ENCODE assay signal across 9 cellular contexts in the genomic region with DNA sequence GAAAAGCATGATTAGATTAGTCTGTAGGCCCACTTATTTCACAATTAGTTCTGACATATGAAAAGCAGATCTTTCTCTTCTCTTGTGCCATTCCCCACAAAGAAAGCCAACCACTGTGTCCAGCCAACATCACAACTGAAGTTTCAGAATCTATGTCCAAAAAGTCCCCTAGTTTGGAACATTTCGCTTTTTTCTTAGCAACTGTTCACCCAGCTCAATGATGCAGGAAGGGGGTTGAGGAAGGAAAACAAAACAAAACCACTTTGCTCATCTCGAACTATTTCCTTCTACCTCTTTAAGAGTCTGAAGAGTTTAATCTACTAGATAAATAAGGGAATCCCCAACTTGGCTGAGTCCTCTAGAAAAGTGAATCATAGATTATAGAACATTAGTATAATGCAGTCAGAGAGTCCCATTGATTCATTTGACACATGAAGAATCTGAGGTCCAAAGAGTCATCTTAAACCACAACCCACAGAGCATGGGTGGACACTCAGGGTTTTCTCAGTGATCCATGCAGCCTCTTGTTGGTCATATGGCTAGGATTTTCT.
DNase-seq lines count a peak whose midpoint lies in the region; ATAC-seq and TF ChIP-seq lines count a peak whose summit lies in the region.
"Had no signal": no experiment of that assay in that cellular context is flagged by ENCODE, and none has a peak within 500 bp of the region (broad histone marks: within the 10 kb centered on the region; RNA-seq: fewer than 3 reads in every experiment).

No MANE protein-coding gene starts in this region.

- no peaks in the 10 kb centered on the region for H3K27me3 ChIP-seq in gastroesophageal sphincter

- peak overlapping the region; percentile 73 for H3K4me3 Mint-ChIP-seq in T-helper 2 cell treated with Interferon-gamma antibody and Interleukin-4, amounts not matched to agents 5 μg/mL and 100 μg/mL, for 36 hours
- peak overlapping the region; percentile 75 for H3K4me3 Mint-ChIP-seq in stimulated activated naive CD8-positive, alpha-beta T cell treated with anti-CD3 and anti-CD28 coated beads, Interleukin-15, Interleukin-2, amounts not matched to agents 100 ng/mL and 50 ng/mL, for 24 hours

- TF ChIP-seq CTCF in fibroblast of villous mesenchyme (IDR thresholded peaks at IDR 0.05; ENCODE audit: insufficient read depth, low read depth, low read length) (no peak), gastroesophageal sphincter (IDR thresholded peaks at IDR 0.05) (no peak)

- peaks cover 37% of the 10 kb centered on the region for H3K36me3 Mint-ChIP-seq in T-helper 2 cell treated with Interferon-gamma antibody and Interleukin-4, amounts not matched to agents 5 μg/mL and 100 μg/mL, for 36 hours (ENCODE audit: low read depth)
- H3K36me3 Mint-ChIP-seq in stimulated activated naive CD8-positive, alpha-beta T cell treated with anti-CD3 and anti-CD28 coated beads, Interleukin-15, Interleukin-2, amounts not matched to agents 100 ng/mL and 50 ng/mL, for 24 hours (ENCODE audit: low read depth), result peaks cover 29% of the 10 kb centered on the region

- H3K27ac ChIP-seq in gastroesophageal sphincter, result peak overlapping the region in 2 of 4 donors; percentile 31 to 71
- H3K27ac ChIP-seq: thoracic aorta had no signal

- no peaks in the 10 kb centered on the region for H3K9me3 Mint-ChIP-seq in T-helper 2 cell treated with Interferon-gamma antibody and Interleukin-4, amounts not matched to agents 5 μg/mL and 100 μg/mL, for 36 hours
- no peaks in the 10 kb centered on the region for H3K9me3 Mint-ChIP-seq in stimulated activated naive CD8-positive, alpha-beta T cell treated with anti-CD3 and anti-CD28 coated beads, Interleukin-15, Interleukin-2, amounts not matched to agents 100 ng/mL and 50 ng/mL, for 24 hours

- no peaks in the 10 kb centered on the region for H3K9me3 ChIP-seq in gastroesophageal sphincter
- H3K9me3 ChIP-seq: thoracic aorta had no signal

- H3K27me3 Mint-ChIP-seq in T-helper 2 cell treated with Interferon-gamma antibody and Interleukin-4, amounts not matched to agents 5 μg/mL and 100 μg/mL, for 36 hours (ENCODE audit: low read depth), result peaks cover 3% of the 10 kb centered on the region
- H3K27me3 Mint-ChIP-seq in stimulated activated naive CD8-positive, alpha-beta T cell treated with anti-CD3 and anti-CD28 coated beads, Interleukin-15, Interleukin-2, amounts not matched to agents 100 ng/mL and 50 ng/mL, for 24 hours, result no peaks in the 10 kb centered on the region

- peak; percentile 73 for DNase-seq in ACHN
- DNase-seq in T-helper 2 cell treated with Interferon-gamma antibody and Interleukin-4, amounts not matched to agents 5 μg/mL and 100 μg/mL, for 36 hours (ENCODE audit: low spot score), result peak; percentile 70
- peak; percentile 43 for DNase-seq in fibroblast of villous mesenchyme (ENCODE audit: low read depth)
- no peak for DNase-seq in NCI-H2227 treated with DMSO at 0.1 percent for 48 hours (lab: John Stamatoyannopoulos, UW)

- H3K4me1 ChIP-seq in gastroesophageal sphincter, result peaks cover 0 to 32% (median 11%) of the 10 kb centered on the region in 3 donors

- ATAC-seq in GM18873 (IDR thresholded peaks at IDR 0.05; ENCODE audit: low FRiP score, unreplicated experiment) (peak; percentile 41), HG03066 (IDR thresholded peaks at IDR 0.05; ENCODE audit: low read depth, unreplicated experiment) (peak; percentile 39), gastroesophageal sphincter (no peak)

- 37% methylated on average over 2 of the region's 2 CpGs; no CpG with 5 or more reads in 1 of the 2 donors for WGBS in gastroesophageal sphincter (ENCODE audit: low coverage in 1 of 2), 2 donors

- H3K4me1 Mint-ChIP-seq in T-helper 2 cell treated with Interferon-gamma antibody and Interleukin-4, amounts not matched to agents 5 μg/mL and 100 μg/mL, for 36 hours (ENCODE audit: low read depth), result peaks cover 50% of the 10 kb centered on the region
- H3K4me1 Mint-ChIP-seq in stimulated activated naive CD8-positive, alpha-beta T cell treated with anti-CD3 and anti-CD28 coated beads, Interleukin-15, Interleukin-2, amounts not matched to agents 100 ng/mL and 50 ng/mL, for 24 hours (ENCODE audit: low read depth), result peaks cover 90% of the 10 kb centered on the region

- TF ChIP-seq EP300 in gastroesophageal sphincter (IDR thresholded peaks at IDR 0.05), result no peak

- peaks cover 0 to 11% of the 10 kb centered on the region in 2 donors for H3K36me3 ChIP-seq in gastroesophageal sphincter
- H3K36me3 ChIP-seq: thoracic aorta had no signal

- no peak for TF ChIP-seq POLR2A in gastroesophageal sphincter (IDR thresholded peaks at IDR 0.05)

- H3K27ac Mint-ChIP-seq in T-helper 2 cell treated with Interferon-gamma antibody and Interleukin-4, amounts not matched to agents 5 μg/mL and 100 μg/mL, for 36 hours, result peak overlapping the region; percentile 92
- peak overlapping the region; percentile 97 for H3K27ac Mint-ChIP-seq in stimulated activated naive CD8-positive, alpha-beta T cell treated with anti-CD3 and anti-CD28 coated beads, Interleukin-15, Interleukin-2, amounts not matched to agents 100 ng/mL and 50 ng/mL, for 24 hours

- in situ Hi-C loops in ACHN (cut with HindIII; ENCODE audit: low pct_ligation_motif_present, low pct_unique_long_range_greater_than_20kb, low sequenced_read_pairs), result no loop called here

- no peak overlapping the region for H3K4me3 ChIP-seq in fibroblast of villous mesenchyme (ENCODE audit: low read depth, low read length)
- no peak overlapping the region for H3K4me3 ChIP-seq in gastroesophageal sphincter
- H3K4me3 ChIP-seq: thoracic aorta had no signal
